9 cellular contexts compared by ENCODE assay signal in genomic region chr5:43312076-43312620, GRCh38. TPM values are rescaled to one million over a fixed set of nuclear protein-coding genes. Genes with fewer than 3 reads are reported as not detected.
DNase-seq lines count a peak whose midpoint lies in the region; ATAC-seq and TF ChIP-seq lines count a peak whose summit lies in the region.
"Had no signal": no experiment of that assay in that cellular context is flagged by ENCODE, and none has a peak within 500 bp of the region (broad histone marks: within the 10 kb centered on the region; RNA-seq: fewer than 3 reads in every experiment).

No MANE protein-coding gene starts in this region.

- peak overlapping the region; percentile 95 to 98 for H3K4me3 Mint-ChIP-seq in CD14-positive monocyte
- H3K4me3 Mint-ChIP-seq in dendritic cell treated with granulocyte-macrophage colony-stimulating factor and Interleukin-4, amounts not matched to agents 40 ng/mL and 50 ng/mL, for 4 days = peak overlapping the region; percentile 98

- intact Hi-C loops in CD14-positive monocyte (cut with micrococcal nuclease) (loop anchor here (2.0 to 10.0 kb wide), 4 partner anchors 173 to 1397 kb away; partner anchors contain the start of genes TMEM267 (in 1 of the 2) and ZNF131 (in 1 of the 2)), posterior cingulate gyrus (cut with DNase I) (loop anchor here (5.0 to 10.0 kb wide), 4 partner anchors 73 to 243 kb away; partner anchors contain the start of genes NIM1K, PAIP1 and TMEM267)
- intact Hi-C loops in dendritic cell treated with granulocyte-macrophage colony-stimulating factor and Interleukin-4, amounts not matched to agents 40 ng/mL and 50 ng/mL, for 4 days (cut with micrococcal nuclease) = loop anchor here (5.0 to 10.0 kb wide), 5 partner anchors 75 to 1493 kb away; partner anchors contain the start of genes MRPS30 and NNT

- peaks cover 0 to 5% (median 3%) of the 10 kb centered on the region in 7 donors for H3K9me3 Mint-ChIP-seq in CD14-positive monocyte
- H3K9me3 Mint-ChIP-seq in dendritic cell treated with granulocyte-macrophage colony-stimulating factor and Interleukin-4, amounts not matched to agents 40 ng/mL and 50 ng/mL, for 4 days = peaks cover 17% of the 10 kb centered on the region

- peaks cover 21% of the 10 kb centered on the region for H4K20me1 ChIP-seq in neural cell (ENCODE audit: insufficient read depth)

- DNase-seq in CD14-positive monocyte (ENCODE audit: low spot score) (no peak), NB4 (ENCODE audit: low read depth) (no peak), DMS 273 (lab: John Stamatoyannopoulos, UW; ENCODE audit: unreplicated experiment) (no peak), posterior cingulate gyrus (no peak)
- DNase-seq: amniotic stem cell had no signal

- ATAC-seq in GM18498 (IDR thresholded peaks at IDR 0.05; ENCODE audit: unreplicated experiment) (no peak), GM18502 (IDR thresholded peaks at IDR 0.05; ENCODE audit: poor library complexity, unreplicated experiment) (no peak)

- H3K27ac ChIP-seq in neural cell (ENCODE audit: low read length) = peak overlapping the region; percentile 99

- peak overlapping the region; percentile 99 for H3K9ac ChIP-seq in neural cell (ENCODE audit: low read length)

- peaks cover 18% of the 10 kb centered on the region for H3K4me1 Mint-ChIP-seq in CD14-positive monocyte
- peaks cover 40% of the 10 kb centered on the region for H3K4me1 Mint-ChIP-seq in dendritic cell treated with granulocyte-macrophage colony-stimulating factor and Interleukin-4, amounts not matched to agents 40 ng/mL and 50 ng/mL, for 4 days (ENCODE audit: low read depth)

- peaks cover 65% of the 10 kb centered on the region for H3K79me2 ChIP-seq in neural cell (replicated peaks; ENCODE audit: insufficient read depth, low read length)

- no peak for TF ChIP-seq EP300 in neural cell (conservative IDR thresholded peaks at IDR 0.05; ENCODE audit: poor library complexity, severe bottlenecking)

- H3K9me2 ChIP-seq in neural cell (ENCODE audit: insufficient read depth, low read length) = no peaks in the 10 kb centered on the region

- H3F3A ChIP-seq in neural cell (ENCODE audit: insufficient read depth, low read length, poor library complexity, severe bottlenecking) = peaks cover 8% of the 10 kb centered on the region

- peak overlapping the region in 6 of 7 donors; percentile 93 to 98 (median 98) for H3K27ac Mint-ChIP-seq in CD14-positive monocyte
- H3K27ac Mint-ChIP-seq in dendritic cell treated with granulocyte-macrophage colony-stimulating factor and Interleukin-4, amounts not matched to agents 40 ng/mL and 50 ng/mL, for 4 days = peak overlapping the region; percentile 98

- no peak for TF ChIP-seq RAD21 in neural cell (conservative IDR thresholded peaks at IDR 0.05)

- H3K36me3 Mint-ChIP-seq in CD14-positive monocyte = peaks cover 6 to 7% of the 10 kb centered on the region in 2 donors
- H3K36me3 Mint-ChIP-seq in dendritic cell treated with granulocyte-macrophage colony-stimulating factor and Interleukin-4, amounts not matched to agents 40 ng/mL and 50 ng/mL, for 4 days (ENCODE audit: low read depth) = peaks cover 40% of the 10 kb centered on the region

- no peak for TF ChIP-seq POLR2A in NB4 (IDR thresholded peaks at IDR 0.05; ENCODE audit: extremely low read depth, insufficient read length)

- no peaks in the 10 kb centered on the region for H3K9me3 ChIP-seq in neural cell (ENCODE audit: low read length)

- H3K36me3 ChIP-seq in neural cell (ENCODE audit: insufficient read depth, low read length) = no peaks in the 10 kb centered on the region

- H3K27me3 Mint-ChIP-seq in CD14-positive monocyte (ENCODE audit: low read depth in 3 of 3) = peaks cover 1 to 4% (median 3%) of the 10 kb centered on the region in 3 donors
- peaks cover 2% of the 10 kb centered on the region for H3K27me3 Mint-ChIP-seq in dendritic cell treated with granulocyte-macrophage colony-stimulating factor and Interleukin-4, amounts not matched to agents 40 ng/mL and 50 ng/mL, for 4 days

- TF ChIP-seq CTCF in CD14-positive monocyte (IDR thresholded peaks at IDR 0.05) (no peak), NB4 (IDR thresholded peaks at IDR 0.05; ENCODE audit: low read depth, low read length) (no peak), neural cell (IDR thresholded peaks at IDR 0.05; ENCODE audit: poor library complexity, severe bottlenecking) (no peak)

- no peaks in the 10 kb centered on the region for H3K27me3 ChIP-seq in neural cell (ENCODE audit: insufficient read depth, low read depth, low read length)

- peak overlapping the region; percentile 84 for H3K4me2 ChIP-seq in neural cell (ENCODE audit: low read length)

- peak overlapping the region; percentile 93 for H3K4me3 ChIP-seq in NB4 (ENCODE audit: low read depth, low read length)
- H3K4me3 ChIP-seq in neural cell (ENCODE audit: low read length) = peak overlapping the region; percentile 96

- H2AFZ ChIP-seq in neural cell (ENCODE audit: low read depth, low read length) = no peak overlapping the region

TF ChIP-seq in neural cell, 6 proteins besides CTCF, POLR2A, EP300 and RAD21:
- peak; percentile 21 for TF ChIP-seq POLR2AphosphoS5 (IDR thresholded peaks at IDR 0.05)
- TF ChIP-seq MXI1 (conservative IDR thresholded peaks at IDR 0.05; ENCODE audit: poor library complexity, severe bottlenecking) = no peak
- no peak for TF ChIP-seq SMC3 (conservative IDR thresholded peaks at IDR 0.05; ENCODE audit: poor library complexity)
- TF ChIP-seq TAF1 (IDR thresholded peaks at IDR 0.05; ENCODE audit: low read depth) = no peak
- no peak for TF ChIP-seq REST (IDR thresholded peaks at IDR 0.05; ENCODE audit: borderline replicate concordance)
TF ChIP-seq in neural cell: peak in this region for 1.

RNA-seq across cellular contexts. Expression of gene HMGCS1, which starts 1.1 kb away (rescaled TPM):
- 10 to 100 TPM in 1 of 2 donors, 1 to 10 TPM in 1; 6.0 to 10.9 TPM for polyA plus RNA-seq in CD14-positive monocyte
- 433 and 498 TPM in 2 replicates for polyA plus RNA-seq in neural cell
- polyA minus RNA-seq in neural cell = 486 and 512 TPM in 2 replicates

Comparison
In these comparisons a context has a peak if more than half of its experiments do, and no peak if none do; other contexts are left out.
1. RNA of gene HMGCS1, which starts 1.1 kb away (polyA plus RNA-seq): 433 to 498 TPM in neural cell; 6.0 to 10.9 TPM in CD14-positive monocyte; every median in the first group is over 10 times any median in the second.